ENCODE assay signal across 2 cellular contexts in the genomic region with DNA sequence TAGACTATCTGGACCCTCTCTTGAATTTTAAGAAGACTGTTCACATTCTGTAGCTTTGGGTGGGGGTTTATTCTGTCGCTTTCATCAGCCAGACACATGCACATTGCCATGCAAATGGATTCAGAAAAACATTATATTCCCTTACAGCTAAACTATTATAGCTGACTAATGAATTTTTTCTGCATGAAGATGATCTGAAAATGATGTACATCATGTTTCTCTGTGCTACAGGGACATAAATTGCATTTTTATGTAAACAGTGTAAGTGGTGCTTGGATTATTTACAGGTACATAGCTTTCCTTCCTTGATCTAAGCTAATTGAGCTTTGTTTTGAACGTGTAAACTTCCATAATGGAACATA.
TF ChIP-seq lines count a peak whose summit lies in the region.

No MANE protein-coding gene starts in this region.

TF ChIP-seq in SK-N-SH, 30 proteins besides CTCF, POLR2A, EP300 and RAD21 (continued from another document):
- TF ChIP-seq, protein P1, sequence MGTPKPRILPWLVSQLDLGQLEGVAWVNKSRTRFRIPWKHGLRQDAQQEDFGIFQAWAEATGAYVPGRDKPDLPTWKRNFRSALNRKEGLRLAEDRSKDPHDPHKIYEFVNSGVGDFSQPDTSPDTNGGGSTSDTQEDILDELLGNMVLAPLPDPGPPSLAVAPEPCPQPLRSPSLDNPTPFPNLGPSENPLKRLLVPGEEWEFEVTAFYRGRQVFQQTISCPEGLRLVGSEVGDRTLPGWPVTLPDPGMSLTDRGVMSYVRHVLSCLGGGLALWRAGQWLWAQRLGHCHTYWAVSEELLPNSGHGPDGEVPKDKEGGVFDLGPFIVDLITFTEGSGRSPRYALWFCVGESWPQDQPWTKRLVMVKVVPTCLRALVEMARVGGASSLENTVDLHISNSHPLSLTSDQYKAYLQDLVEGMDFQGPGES (IDR thresholded peaks at IDR 0.05; ENCODE audit: low read depth, low read length) = no peak
- TF ChIP-seq SMC3 (IDR thresholded peaks at IDR 0.05; ENCODE audit: low read depth, low read length) = no peak
- TF ChIP-seq, protein P2, sequence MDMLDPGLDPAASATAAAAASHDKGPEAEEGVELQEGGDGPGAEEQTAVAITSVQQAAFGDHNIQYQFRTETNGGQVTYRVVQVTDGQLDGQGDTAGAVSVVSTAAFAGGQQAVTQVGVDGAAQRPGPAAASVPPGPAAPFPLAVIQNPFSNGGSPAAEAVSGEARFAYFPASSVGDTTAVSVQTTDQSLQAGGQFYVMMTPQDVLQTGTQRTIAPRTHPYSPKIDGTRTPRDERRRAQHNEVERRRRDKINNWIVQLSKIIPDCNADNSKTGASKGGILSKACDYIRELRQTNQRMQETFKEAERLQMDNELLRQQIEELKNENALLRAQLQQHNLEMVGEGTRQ (IDR thresholded peaks at IDR 0.05; ENCODE audit: borderline replicate concordance, low read depth, low read length) = no peak
- TF ChIP-seq FOXJ3 (CRISPR knock-in tag; IDR thresholded peaks at IDR 0.05) = no peak

TF ChIP-seq in SK-N-SH treated with all-trans-retinoic acid at 6 μM for 48 hours, 23 proteins besides CTCF, POLR2A, EP300 and RAD21 (continued from another document):
- TF ChIP-seq TOX (CRISPR knock-in tag; IDR thresholded peaks at IDR 0.05; ENCODE audit: borderline replicate concordance) = no peak
- TF ChIP-seq SNAI2 (CRISPR knock-in tag; IDR thresholded peaks at IDR 0.05) = no peak
- TF ChIP-seq ZNF565 (CRISPR knock-in tag; conservative IDR thresholded peaks at IDR 0.05; ENCODE audit: low read depth) = no peak
- TF ChIP-seq ZFP3 (CRISPR knock-in tag; IDR thresholded peaks at IDR 0.05) = no peak
- TF ChIP-seq ZNF8 (CRISPR knock-in tag; IDR thresholded peaks at IDR 0.05) = no peak
- TF ChIP-seq, protein P3, sequence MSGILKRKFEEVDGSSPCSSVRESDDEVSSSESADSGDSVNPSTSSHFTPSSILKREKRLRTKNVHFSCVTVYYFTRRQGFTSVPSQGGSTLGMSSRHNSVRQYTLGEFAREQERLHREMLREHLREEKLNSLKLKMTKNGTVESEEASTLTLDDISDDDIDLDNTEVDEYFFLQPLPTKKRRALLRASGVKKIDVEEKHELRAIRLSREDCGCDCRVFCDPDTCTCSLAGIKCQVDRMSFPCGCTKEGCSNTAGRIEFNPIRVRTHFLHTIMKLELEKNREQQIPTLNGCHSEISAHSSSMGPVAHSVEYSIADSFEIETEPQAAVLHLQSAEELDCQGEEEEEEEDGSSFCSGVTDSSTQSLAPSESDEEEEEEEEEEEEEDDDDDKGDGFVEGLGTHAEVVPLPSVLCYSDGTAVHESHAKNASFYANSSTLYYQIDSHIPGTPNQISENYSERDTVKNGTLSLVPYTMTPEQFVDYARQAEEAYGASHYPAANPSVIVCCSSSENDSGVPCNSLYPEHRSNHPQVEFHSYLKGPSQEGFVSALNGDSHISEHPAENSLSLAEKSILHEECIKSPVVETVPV (CRISPR knock-in tag; IDR thresholded peaks at IDR 0.05) = no peak
- TF ChIP-seq, protein P4, sequence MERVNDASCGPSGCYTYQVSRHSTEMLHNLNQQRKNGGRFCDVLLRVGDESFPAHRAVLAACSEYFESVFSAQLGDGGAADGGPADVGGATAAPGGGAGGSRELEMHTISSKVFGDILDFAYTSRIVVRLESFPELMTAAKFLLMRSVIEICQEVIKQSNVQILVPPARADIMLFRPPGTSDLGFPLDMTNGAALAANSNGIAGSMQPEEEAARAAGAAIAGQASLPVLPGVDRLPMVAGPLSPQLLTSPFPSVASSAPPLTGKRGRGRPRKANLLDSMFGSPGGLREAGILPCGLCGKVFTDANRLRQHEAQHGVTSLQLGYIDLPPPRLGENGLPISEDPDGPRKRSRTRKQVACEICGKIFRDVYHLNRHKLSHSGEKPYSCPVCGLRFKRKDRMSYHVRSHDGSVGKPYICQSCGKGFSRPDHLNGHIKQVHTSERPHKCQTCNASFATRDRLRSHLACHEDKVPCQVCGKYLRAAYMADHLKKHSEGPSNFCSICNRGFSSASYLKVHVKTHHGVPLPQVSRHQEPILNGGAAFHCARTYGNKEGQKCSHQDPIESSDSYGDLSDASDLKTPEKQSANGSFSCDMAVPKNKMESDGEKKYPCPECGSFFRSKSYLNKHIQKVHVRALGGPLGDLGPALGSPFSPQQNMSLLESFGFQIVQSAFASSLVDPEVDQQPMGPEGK (CRISPR knock-in tag; IDR thresholded peaks at IDR 0.05; ENCODE audit: borderline replicate concordance) = no peak
- no peak for TF ChIP-seq RARB (CRISPR knock-in tag; IDR thresholded peaks at IDR 0.05)
- no peak for TF ChIP-seq ISL1 (CRISPR knock-in tag; IDR thresholded peaks at IDR 0.05)
- TF ChIP-seq, protein P5, sequence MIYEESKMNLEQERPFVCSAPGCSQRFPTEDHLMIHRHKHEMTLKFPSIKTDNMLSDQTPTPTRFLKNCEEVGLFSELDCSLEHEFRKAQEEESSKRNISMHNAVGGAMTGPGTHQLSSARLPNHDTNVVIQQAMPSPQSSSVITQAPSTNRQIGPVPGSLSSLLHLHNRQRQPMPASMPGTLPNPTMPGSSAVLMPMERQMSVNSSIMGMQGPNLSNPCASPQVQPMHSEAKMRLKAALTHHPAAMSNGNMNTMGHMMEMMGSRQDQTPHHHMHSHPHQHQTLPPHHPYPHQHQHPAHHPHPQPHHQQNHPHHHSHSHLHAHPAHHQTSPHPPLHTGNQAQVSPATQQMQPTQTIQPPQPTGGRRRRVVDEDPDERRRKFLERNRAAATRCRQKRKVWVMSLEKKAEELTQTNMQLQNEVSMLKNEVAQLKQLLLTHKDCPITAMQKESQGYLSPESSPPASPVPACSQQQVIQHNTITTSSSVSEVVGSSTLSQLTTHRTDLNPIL (CRISPR knock-in tag; IDR thresholded peaks at IDR 0.05; ENCODE audit: low read depth) = no peak
- no peak for TF ChIP-seq TCF4 (CRISPR knock-in tag; IDR thresholded peaks at IDR 0.05; ENCODE audit: borderline replicate concordance)
- TF ChIP-seq, protein P6, sequence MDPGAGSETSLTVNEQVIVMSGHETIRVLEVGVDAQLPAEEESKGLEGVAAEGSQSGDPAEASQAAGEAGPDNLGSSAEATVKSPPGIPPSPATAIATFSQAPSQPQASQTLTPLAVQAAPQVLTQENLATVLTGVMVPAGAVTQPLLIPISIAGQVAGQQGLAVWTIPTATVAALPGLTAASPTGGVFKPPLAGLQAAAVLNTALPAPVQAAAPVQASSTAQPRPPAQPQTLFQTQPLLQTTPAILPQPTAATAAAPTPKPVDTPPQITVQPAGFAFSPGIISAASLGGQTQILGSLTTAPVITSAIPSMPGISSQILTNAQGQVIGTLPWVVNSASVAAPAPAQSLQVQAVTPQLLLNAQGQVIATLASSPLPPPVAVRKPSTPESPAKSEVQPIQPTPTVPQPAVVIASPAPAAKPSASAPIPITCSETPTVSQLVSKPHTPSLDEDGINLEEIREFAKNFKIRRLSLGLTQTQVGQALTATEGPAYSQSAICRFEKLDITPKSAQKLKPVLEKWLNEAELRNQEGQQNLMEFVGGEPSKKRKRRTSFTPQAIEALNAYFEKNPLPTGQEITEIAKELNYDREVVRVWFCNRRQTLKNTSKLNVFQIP (CRISPR knock-in tag; IDR thresholded peaks at IDR 0.05; ENCODE audit: borderline replicate concordance, low read depth) = no peak
- TF ChIP-seq ZFP30 (CRISPR knock-in tag; IDR thresholded peaks at IDR 0.05) = no peak
- TF ChIP-seq BACH2 (CRISPR knock-in tag; IDR thresholded peaks at IDR 0.05; ENCODE audit: borderline replicate concordance) = no peak
TF ChIP-seq in SK-N-SH treated with all-trans-retinoic acid at 6 μM for 48 hours: peak in this region for 0.
